ENCODE assay signal across 1 cellular context in genomic region chr19:35549174-35549788, GRCh38.
TF ChIP-seq lines count a peak whose summit lies in the region.

No MANE protein-coding gene starts in this region.

TF ChIP-seq in WTC11, 78 proteins besides CTCF, POLR2A, EP300 and RAD21 (continued from another document):
- TF ChIP-seq AFF4 (CRISPR knock-in tag; IDR thresholded peaks at IDR 0.05; ENCODE audit: borderline replicate concordance) (no peak), OVOL2 (CRISPR knock-in tag; IDR thresholded peaks at IDR 0.05; ENCODE audit: borderline replicate concordance) (no peak), HMGA2 (CRISPR knock-in tag; IDR thresholded peaks at IDR 0.05) (no peak), NFE2L1 (CRISPR knock-in tag; IDR thresholded peaks at IDR 0.05) (no peak), SP1 (CRISPR knock-in tag; conservative IDR thresholded peaks at IDR 0.05) (no peak), SMAD3 (CRISPR knock-in tag; IDR thresholded peaks at IDR 0.05; ENCODE audit: borderline replicate concordance) (no peak)
- TF ChIP-seq, protein P1, sequence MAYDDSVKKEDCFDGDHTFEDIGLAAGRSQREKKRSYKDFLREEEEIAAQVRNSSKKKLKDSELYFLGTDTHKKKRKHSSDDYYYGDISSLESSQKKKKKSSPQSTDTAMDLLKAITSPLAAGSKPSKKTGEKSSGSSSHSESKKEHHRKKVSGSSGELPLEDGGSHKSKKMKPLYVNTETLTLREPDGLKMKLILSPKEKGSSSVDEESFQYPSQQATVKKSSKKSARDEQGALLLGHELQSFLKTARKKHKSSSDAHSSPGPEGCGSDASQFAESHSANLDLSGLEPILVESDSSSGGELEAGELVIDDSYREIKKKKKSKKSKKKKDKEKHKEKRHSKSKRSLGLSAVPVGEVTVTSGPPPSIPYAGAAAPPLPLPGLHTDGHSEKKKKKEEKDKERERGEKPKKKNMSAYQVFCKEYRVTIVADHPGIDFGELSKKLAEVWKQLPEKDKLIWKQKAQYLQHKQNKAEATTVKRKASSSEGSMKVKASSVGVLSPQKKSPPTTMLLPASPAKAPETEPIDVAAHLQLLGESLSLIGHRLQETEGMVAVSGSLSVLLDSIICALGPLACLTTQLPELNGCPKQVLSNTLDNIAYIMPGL (CRISPR knock-in tag; IDR thresholded peaks at IDR 0.05): no peak
